8 cellular contexts compared by ENCODE assay signal in the genomic region with DNA sequence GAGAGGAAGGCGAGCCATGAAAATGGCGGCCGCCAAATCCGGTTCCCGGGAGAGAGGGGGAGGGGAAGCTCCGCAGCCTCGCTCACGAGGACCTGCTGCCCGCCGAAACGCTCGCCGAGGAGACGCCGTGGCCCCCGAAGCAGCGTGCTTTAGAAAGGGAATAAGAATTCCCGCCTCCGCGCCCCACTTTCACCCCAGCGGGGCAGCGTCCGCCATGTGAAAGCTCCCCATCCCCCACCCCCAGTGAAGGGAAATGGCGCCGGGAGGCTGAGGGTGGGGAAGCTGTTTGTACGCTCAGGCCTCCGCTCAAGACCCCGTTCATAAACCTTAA. TPM values are rescaled to one million over a fixed set of nuclear protein-coding genes. Genes with fewer than 3 reads are reported as not detected.
DNase-seq lines count a peak whose midpoint lies in the region; ATAC-seq and TF ChIP-seq lines count a peak whose summit lies in the region.

No MANE protein-coding gene starts in this region.

- H3K27ac ChIP-seq in suprapubic skin = peak overlapping the region; percentile 98

- TF ChIP-seq CTCF in fibroblast of villous mesenchyme (IDR thresholded peaks at IDR 0.05; ENCODE audit: insufficient read depth, low read depth, low read length) = no peak
- no peak for TF ChIP-seq CTCF in suprapubic skin (IDR thresholded peaks at IDR 0.05)

- peaks cover 53% of the 10 kb centered on the region for H3K4me1 ChIP-seq in suprapubic skin

- no peaks in the 10 kb centered on the region for H3K9me3 ChIP-seq in suprapubic skin

- peaks cover 25% of the 10 kb centered on the region for H3K36me3 ChIP-seq in suprapubic skin

- H3K4me3 ChIP-seq in fibroblast of villous mesenchyme (ENCODE audit: low read depth, low read length) (peak overlapping the region; percentile 97), suprapubic skin (peak overlapping the region; percentile 99)

- ATAC-seq in HG03442 (IDR thresholded peaks at IDR 0.05; ENCODE audit: unreplicated experiment) (peak; percentile 6), HG02973 (IDR thresholded peaks at IDR 0.05; ENCODE audit: unreplicated experiment) (no peak)

- no peak for TF ChIP-seq POLR2A in suprapubic skin (IDR thresholded peaks at IDR 0.05)

- peak; percentile 48 for DNase-seq in GDM1 (lab: John Stamatoyannopoulos, UW)
- peak; percentile 52 for DNase-seq in RKO (ENCODE audit: low spot score)
- peak; percentile 67 for DNase-seq in activated effector memory CD4-positive, alpha-beta T cell treated with Interleukin-2 at 50 U/mL for 16 hours
- peak; percentile 55 for DNase-seq in fibroblast of villous mesenchyme (ENCODE audit: low read depth)
- DNase-seq in nucleus accumbens (lab: John Stamatoyannopoulos, UW) = peak in 52 of 56 donors; percentile 9 to 92 (median 72)
- DNase-seq in suprapubic skin (ENCODE audit: low spot score in 2 of 2) = peak; percentile 88 to 90

- TF ChIP-seq EP300 in suprapubic skin (IDR thresholded peaks at IDR 0.05) = no peak

- WGBS in suprapubic skin = under 1% methylated on average over 22 of the region's 28 CpGs

- no peaks in the 10 kb centered on the region for H3K27me3 ChIP-seq in suprapubic skin

RNA-seq across cellular contexts. Expression of a gene that starts 0.5 kb away (rescaled TPM):
- total RNA-seq in fibroblast of villous mesenchyme = 128 and 135 TPM in 2 replicates
- 100 to 1,000 TPM in 3 of 4 donors, 10 to 100 TPM in 1; 88.2 to 228 (median 137) TPM for total RNA-seq in suprapubic skin

RNA-seq across cellular contexts. Expression of a gene that starts 1.5 kb away (rescaled TPM):
- total RNA-seq in fibroblast of villous mesenchyme (112 and 134 TPM in 2 replicates), suprapubic skin (10 to 100 TPM; 42.3 to 81.7 (median 44.7) TPM)

RNA-seq across cellular contexts. Expression of a gene that starts 48.1 kb away (rescaled TPM):
- total RNA-seq in fibroblast of villous mesenchyme (6.1 and 6.9 TPM in 2 replicates), suprapubic skin (10 to 100 TPM; 14.1 to 36.3 (median 19.7) TPM)
